Comparison of ENCODE assay signal across 8 cellular contexts in the genomic region with DNA sequence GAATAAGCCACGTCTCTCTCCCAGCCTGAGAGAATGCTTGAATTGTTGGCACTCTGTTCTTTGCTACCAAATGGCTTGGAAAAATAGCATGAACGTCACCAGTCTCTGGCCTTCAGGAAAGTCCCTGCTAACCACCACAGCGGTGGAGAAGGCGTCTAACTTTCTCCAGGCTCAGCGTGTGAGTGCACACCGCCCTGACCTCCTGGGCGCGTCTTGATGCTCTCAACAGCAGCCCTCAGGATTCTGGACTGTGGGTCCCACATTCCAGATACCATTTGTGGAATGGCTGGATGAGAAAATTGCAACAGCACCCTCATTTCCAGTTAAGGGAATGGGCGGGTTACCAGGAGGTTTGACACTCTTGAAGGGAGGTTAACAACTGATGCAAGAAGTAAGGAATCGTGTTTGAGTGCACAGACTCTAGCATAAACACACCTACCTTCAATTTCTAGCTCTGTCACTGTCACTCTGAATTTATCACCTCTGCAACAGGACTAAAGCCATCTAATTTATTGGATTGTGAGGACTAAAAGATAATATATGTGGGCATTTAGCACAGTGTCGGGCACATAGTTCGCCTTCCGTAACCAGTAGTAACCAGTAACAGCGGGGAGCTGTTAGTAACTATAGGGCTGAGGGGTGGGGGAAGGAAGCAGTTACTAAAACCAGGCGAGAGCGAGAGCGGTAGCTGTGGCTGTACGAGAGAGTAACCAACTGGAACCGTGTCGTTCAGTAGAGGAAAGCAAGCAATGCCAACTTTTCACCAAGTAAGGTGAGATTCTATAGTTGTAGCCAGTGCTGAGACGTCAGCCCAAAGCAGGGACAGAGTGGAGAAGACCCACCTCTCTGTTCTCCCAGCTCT. TPM values are rescaled to one million over a fixed set of nuclear protein-coding genes. Genes with fewer than 3 reads are reported as not detected.
DNase-seq lines count a peak whose midpoint lies in the region; ATAC-seq and TF ChIP-seq lines count a peak whose summit lies in the region.

No MANE protein-coding gene starts in this region.

- H3K4me3 ChIP-seq in KMS-11 (IDR thresholded peaks at IDR 0.05; ENCODE audit: insufficient read depth, low read depth, low read length) (no peak overlapping the region), heart right ventricle (peak overlapping the region in 9 of 10 donors; percentile 39 to 87 (median 67)), smooth muscle cell (peak overlapping the region; percentile 56)

- H3K27ac ChIP-seq in KMS-11 (peak overlapping the region; percentile 99), heart right ventricle (peak overlapping the region; percentile 41 to 97 (median 92)), smooth muscle cell (ENCODE audit: low read depth) (peak overlapping the region; percentile 93)

- 68 to 73% methylated on average over 21 of the region's 21 CpGs for WGBS in heart right ventricle, 2 donors
- 72% methylated on average over 21 of the region's 21 CpGs for WGBS in smooth muscle cell (ENCODE audit: low lambda C conversion rate)

- H3K79me2 ChIP-seq in KMS-11 (ENCODE audit: insufficient read depth, low read depth) = no peaks in the 10 kb centered on the region
- no peaks in the 10 kb centered on the region for H3K79me2 ChIP-seq in smooth muscle cell (ENCODE audit: low read depth)

- H2AFZ ChIP-seq in KMS-11 (ENCODE audit: low read depth) (peak overlapping the region; percentile 92), smooth muscle cell (ENCODE audit: low read depth) (peak overlapping the region; percentile 53)

- H3K9me3 ChIP-seq in heart right ventricle = no peaks in the 10 kb centered on the region
- no peaks in the 10 kb centered on the region for H3K9me3 ChIP-seq in smooth muscle cell (replicated peaks; ENCODE audit: low read depth)

- H3K4me2 ChIP-seq in KMS-11 = peak overlapping the region; percentile 95
- H3K4me2 ChIP-seq in smooth muscle cell = peak overlapping the region; percentile 80

- H3K9ac ChIP-seq in KMS-11 = peak overlapping the region; percentile 96
- H3K9ac ChIP-seq in smooth muscle cell (ENCODE audit: low read depth) = peak overlapping the region; percentile 86

- H3K4me1 ChIP-seq in KMS-11 (ENCODE audit: low read depth, poor library complexity, severe bottlenecking) (peaks cover 10% of the 10 kb centered on the region), heart right ventricle (peaks cover 0 to 26% (median 22%) of the 10 kb centered on the region in 9 donors), smooth muscle cell (ENCODE audit: low read depth) (peaks cover 4% of the 10 kb centered on the region)

- DNase-seq in EH (ENCODE audit: low read depth) (peak; percentile 52), heart right ventricle (no peak), smooth muscle cell (lab: John Stamatoyannopoulos, UW; ENCODE audit: unreplicated experiment) (no peak), SHP77 treated with DMSO at 0.1 percent for 48 hours (lab: John Stamatoyannopoulos, UW) (no peak), NCI-H1930 (lab: John Stamatoyannopoulos, UW) (no peak)
- peak; percentile 27 for DNase-seq in activated effector memory CD4-positive, alpha-beta T cell treated with Interleukin-2 at 50 U/mL for 16 hours

- TF ChIP-seq CTCF in KMS-11 (conservative IDR thresholded peaks at IDR 0.05; ENCODE audit: low read depth, low read length) (no peak), heart right ventricle (IDR thresholded peaks at IDR 0.05) (no peak), smooth muscle cell (IDR thresholded peaks at IDR 0.05; ENCODE audit: borderline replicate concordance, insufficient read depth, poor library complexity, severe bottlenecking) (no peak)

- ATAC-seq in GM21529 (IDR thresholded peaks at IDR 0.05; ENCODE audit: unreplicated experiment) (peak; percentile 67), heart right ventricle (peak in 5 of 8 donors; percentile 7 to 23 (median 18))

- H3F3A ChIP-seq in smooth muscle cell (ENCODE audit: low read depth) = no peaks in the 10 kb centered on the region

- intact Hi-C loops in heart right ventricle (cut with DNase I) = loop anchor here in 4 of 10 donors (1.0 to 10.0 kb wide), 6 partner anchors 12 to 674 kb away; partner anchors contain the start of genes JAK2 (in 2 of the 4) and CD274 (in 1 of the 4)

- H3K36me3 ChIP-seq in KMS-11 (ENCODE audit: insufficient read depth) (no peaks in the 10 kb centered on the region), heart right ventricle (peaks cover 0 to 16% (median 0%) of the 10 kb centered on the region in 9 donors), smooth muscle cell (ENCODE audit: low read depth) (no peaks in the 10 kb centered on the region)

- no peaks in the 10 kb centered on the region for H3K27me3 ChIP-seq in KMS-11 (ENCODE audit: insufficient read depth, low read depth)
- no peaks in the 10 kb centered on the region for H3K27me3 ChIP-seq in heart right ventricle
- no peaks in the 10 kb centered on the region for H3K27me3 ChIP-seq in smooth muscle cell (ENCODE audit: low read depth)

- H4K20me1 ChIP-seq in KMS-11 (ENCODE audit: insufficient read depth) (no peaks in the 10 kb centered on the region), smooth muscle cell (ENCODE audit: low read depth) (no peaks in the 10 kb centered on the region)

RNA-seq across cellular contexts. Expression of gene PLGRKT, which starts 0.8 kb away (rescaled TPM):
- total RNA-seq in heart right ventricle = 10 to 100 TPM; 30.1 to 53.0 (median 36.3) TPM
- polyA plus RNA-seq in heart right ventricle = 10 to 100 TPM; 11.8 to 34.9 TPM
- 40.1 and 44.2 TPM in 2 replicates for total RNA-seq in smooth muscle cell
- 37.0 and 39.8 TPM in 2 replicates for polyA plus RNA-seq in smooth muscle cell

RNA-seq across cellular contexts. Expression of gene CD274, which starts 11.8 kb away (rescaled TPM):
- 10 to 100 TPM; 11.3 to 44.0 (median 13.5) TPM for total RNA-seq in heart right ventricle
- polyA plus RNA-seq in heart right ventricle = 10 to 100 TPM in 1 of 2 donors, 1 to 10 TPM in 1; 4.5 to 26.0 TPM
- total RNA-seq in smooth muscle cell = 4.0 and 6.3 TPM in 2 replicates
- 2.3 and 2.4 TPM in 2 replicates for polyA plus RNA-seq in smooth muscle cell

Comparison
In these comparisons a context has a peak if more than half of its experiments do, and no peak if none do; other contexts are left out.
1. DNase-seq: peak in EH (single experiment) and activated effector memory CD4-positive, alpha-beta T cell treated with Interleukin-2 at 50 U/mL for 16 hours (single experiment); none in heart right ventricle (0 of 2), smooth muscle cell (single experiment), SHP77 treated with DMSO at 0.1 percent for 48 hours (single experiment) and NCI-H1930 (0 of 2).
2. Peak in every context shown above with its lines, with median percentiles within 50 percentile points of each other: H3K27ac ChIP-seq.